In the genomic region with DNA sequence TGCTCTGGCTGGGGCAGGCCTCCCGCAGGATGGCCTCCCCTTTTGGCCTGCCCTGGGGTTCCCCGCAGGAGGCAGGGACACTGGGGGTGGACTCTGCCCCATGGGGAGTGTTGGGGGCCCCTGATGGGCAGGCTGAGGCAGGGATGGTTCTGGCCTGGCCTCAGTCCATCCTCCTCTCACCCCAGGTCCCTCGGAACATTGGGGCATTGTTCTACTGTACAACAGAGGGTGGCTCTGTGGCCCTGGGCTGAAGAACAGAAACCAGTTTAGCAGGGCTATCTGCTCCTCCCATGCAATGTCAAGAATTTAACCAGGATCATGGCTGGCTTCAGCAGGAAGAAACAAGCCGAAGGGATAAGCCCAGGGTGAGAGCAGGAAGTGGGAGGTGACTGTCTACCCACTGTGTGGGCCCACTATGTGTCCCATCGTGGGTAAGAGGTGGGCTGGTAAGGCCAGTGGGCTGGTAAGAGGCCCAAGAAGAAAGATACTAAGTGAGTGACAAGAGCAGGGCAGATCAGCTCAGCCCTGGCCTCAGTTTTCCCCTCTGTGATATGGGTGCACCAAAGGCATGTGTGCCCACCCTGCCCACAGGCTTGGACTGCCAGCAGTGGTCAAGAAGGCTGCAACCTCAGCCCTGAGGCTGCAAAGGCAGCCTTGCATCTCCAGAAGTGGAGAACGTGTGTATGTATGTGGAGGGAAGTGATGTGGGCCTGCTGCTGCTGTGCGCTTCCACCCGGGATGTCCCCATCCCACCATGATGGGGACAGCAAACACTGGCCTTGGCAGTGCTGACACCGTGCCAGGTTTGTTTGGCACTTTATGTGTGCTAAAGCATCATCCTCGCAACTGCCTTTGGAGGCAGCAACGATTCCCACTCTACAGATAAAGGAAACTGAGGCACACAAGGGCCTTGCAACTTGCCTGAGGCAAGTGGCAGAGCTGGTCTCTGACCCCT, we compare ENCODE assay signal across 1 cellular context.
TF ChIP-seq lines count a peak whose summit lies in the region.

No MANE protein-coding gene starts in this region.

TF ChIP-seq in HepG2, 621 proteins besides CTCF, POLR2A, EP300 and RAD21 (continued from another document and continues in another):
- TF ChIP-seq, protein P1, sequence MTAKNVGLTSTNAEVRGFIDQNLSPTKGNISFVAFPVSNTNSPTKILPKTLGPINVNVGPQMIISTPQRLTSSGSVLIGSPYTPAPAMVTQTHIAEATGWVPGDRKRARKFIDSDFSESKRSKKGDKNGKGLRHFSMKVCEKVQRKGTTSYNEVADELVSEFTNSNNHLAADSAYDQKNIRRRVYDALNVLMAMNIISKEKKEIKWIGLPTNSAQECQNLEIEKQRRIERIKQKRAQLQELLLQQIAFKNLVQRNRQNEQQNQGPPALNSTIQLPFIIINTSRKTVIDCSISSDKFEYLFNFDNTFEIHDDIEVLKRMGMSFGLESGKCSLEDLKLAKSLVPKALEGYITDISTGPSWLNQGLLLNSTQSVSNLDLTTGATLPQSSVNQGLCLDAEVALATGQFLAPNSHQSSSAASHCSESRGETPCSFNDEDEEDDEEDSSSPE (CRISPR knock-in tag; IDR thresholded peaks at IDR 0.05): no peak
- no peak for TF ChIP-seq SP4 (CRISPR knock-in tag; IDR thresholded peaks at IDR 0.05)
- peak; percentile 52; the same call in 1 of the 2 replicates for TF ChIP-seq ZBTB7B (CRISPR knock-in tag; IDR thresholded peaks at IDR 0.05)
- TF ChIP-seq, protein P2, sequence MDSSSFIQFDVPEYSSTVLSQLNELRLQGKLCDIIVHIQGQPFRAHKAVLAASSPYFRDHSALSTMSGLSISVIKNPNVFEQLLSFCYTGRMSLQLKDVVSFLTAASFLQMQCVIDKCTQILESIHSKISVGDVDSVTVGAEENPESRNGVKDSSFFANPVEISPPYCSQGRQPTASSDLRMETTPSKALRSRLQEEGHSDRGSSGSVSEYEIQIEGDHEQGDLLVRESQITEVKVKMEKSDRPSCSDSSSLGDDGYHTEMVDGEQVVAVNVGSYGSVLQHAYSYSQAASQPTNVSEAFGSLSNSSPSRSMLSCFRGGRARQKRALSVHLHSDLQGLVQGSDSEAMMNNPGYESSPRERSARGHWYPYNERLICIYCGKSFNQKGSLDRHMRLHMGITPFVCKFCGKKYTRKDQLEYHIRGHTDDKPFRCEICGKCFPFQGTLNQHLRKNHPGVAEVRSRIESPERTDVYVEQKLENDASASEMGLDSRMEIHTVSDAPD (CRISPR knock-in tag; IDR thresholded peaks at IDR 0.05): peak; percentile 19; the same call in 1 of the 2 replicates
- TF ChIP-seq, protein P3, sequence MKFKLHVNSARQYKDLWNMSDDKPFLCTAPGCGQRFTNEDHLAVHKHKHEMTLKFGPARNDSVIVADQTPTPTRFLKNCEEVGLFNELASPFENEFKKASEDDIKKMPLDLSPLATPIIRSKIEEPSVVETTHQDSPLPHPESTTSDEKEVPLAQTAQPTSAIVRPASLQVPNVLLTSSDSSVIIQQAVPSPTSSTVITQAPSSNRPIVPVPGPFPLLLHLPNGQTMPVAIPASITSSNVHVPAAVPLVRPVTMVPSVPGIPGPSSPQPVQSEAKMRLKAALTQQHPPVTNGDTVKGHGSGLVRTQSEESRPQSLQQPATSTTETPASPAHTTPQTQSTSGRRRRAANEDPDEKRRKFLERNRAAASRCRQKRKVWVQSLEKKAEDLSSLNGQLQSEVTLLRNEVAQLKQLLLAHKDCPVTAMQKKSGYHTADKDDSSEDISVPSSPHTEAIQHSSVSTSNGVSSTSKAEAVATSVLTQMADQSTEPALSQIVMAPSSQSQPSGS (CRISPR knock-in tag; IDR thresholded peaks at IDR 0.05): no peak
- TF ChIP-seq, protein P4, sequence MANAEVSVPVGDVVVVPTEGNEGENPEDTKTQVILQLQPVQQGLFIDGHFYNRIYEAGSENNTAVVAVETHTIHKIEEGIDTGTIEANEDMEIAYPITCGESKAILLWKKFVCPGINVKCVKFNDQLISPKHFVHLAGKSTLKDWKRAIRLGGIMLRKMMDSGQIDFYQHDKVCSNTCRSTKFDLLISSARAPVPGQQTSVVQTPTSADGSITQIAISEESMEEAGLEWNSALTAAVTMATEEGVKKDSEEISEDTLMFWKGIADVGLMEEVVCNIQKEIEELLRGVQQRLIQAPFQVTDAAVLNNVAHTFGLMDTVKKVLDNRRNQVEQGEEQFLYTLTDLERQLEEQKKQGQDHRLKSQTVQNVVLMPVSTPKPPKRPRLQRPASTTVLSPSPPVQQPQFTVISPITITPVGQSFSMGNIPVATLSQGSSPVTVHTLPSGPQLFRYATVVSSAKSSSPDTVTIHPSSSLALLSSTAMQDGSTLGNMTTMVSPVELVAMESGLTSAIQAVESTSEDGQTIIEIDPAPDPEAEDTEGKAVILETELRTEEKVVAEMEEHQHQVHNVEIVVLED (CRISPR knock-in tag; IDR thresholded peaks at IDR 0.05; ENCODE audit: borderline replicate concordance): no peak
- TF ChIP-seq ZBTB3 (CRISPR knock-in tag; IDR thresholded peaks at IDR 0.05; ENCODE audit: borderline replicate concordance, low read depth): no peak
- 0 out of 2 replicates have a peak, but pooled peaks have one; percentile 16 for TF ChIP-seq GATA4 (IDR thresholded peaks at IDR 0.05; ENCODE audit: borderline replicate concordance, low read depth)
- TF ChIP-seq, protein P5, sequence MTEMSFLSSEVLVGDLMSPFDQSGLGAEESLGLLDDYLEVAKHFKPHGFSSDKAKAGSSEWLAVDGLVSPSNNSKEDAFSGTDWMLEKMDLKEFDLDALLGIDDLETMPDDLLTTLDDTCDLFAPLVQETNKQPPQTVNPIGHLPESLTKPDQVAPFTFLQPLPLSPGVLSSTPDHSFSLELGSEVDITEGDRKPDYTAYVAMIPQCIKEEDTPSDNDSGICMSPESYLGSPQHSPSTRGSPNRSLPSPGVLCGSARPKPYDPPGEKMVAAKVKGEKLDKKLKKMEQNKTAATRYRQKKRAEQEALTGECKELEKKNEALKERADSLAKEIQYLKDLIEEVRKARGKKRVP (CRISPR knock-in tag; IDR thresholded peaks at IDR 0.05): no peak
- TF ChIP-seq ZFP36L2 (CRISPR knock-in tag; IDR thresholded peaks at IDR 0.05): no peak
- TF ChIP-seq TCF12 (IDR thresholded peaks at IDR 0.05): no peak
- TF ChIP-seq TCF12 (CRISPR knock-in tag; IDR thresholded peaks at IDR 0.05): no peak
- TF ChIP-seq MYC (CRISPR knock-in tag; IDR thresholded peaks at IDR 0.05; ENCODE audit: borderline replicate concordance): peak; percentile 41; the same call in 1 of the 2 replicates
- TF ChIP-seq, protein P6, sequence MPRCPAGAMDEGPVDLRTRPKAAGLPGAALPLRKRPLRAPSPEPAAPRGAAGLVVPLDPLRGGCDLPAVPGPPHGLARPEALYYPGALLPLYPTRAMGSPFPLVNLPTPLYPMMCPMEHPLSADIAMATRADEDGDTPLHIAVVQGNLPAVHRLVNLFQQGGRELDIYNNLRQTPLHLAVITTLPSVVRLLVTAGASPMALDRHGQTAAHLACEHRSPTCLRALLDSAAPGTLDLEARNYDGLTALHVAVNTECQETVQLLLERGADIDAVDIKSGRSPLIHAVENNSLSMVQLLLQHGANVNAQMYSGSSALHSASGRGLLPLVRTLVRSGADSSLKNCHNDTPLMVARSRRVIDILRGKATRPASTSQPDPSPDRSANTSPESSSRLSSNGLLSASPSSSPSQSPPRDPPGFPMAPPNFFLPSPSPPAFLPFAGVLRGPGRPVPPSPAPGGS (CRISPR knock-in tag; IDR thresholded peaks at IDR 0.05): peak; percentile 18; the same call in 1 of the 2 replicates
- no peak for TF ChIP-seq SATB2 (CRISPR knock-in tag; IDR thresholded peaks at IDR 0.05)
- no peak for TF ChIP-seq FOXA1 (IDR thresholded peaks at IDR 0.05)
- TF ChIP-seq FOXA1 (CRISPR knock-in tag; IDR thresholded peaks at IDR 0.05): 0 out of 2 replicates have a peak, but pooled peaks have one; percentile 8
- TF ChIP-seq SMC3 (IDR thresholded peaks at IDR 0.05; ENCODE audit: low read length): no peak
- TF ChIP-seq, protein P7, sequence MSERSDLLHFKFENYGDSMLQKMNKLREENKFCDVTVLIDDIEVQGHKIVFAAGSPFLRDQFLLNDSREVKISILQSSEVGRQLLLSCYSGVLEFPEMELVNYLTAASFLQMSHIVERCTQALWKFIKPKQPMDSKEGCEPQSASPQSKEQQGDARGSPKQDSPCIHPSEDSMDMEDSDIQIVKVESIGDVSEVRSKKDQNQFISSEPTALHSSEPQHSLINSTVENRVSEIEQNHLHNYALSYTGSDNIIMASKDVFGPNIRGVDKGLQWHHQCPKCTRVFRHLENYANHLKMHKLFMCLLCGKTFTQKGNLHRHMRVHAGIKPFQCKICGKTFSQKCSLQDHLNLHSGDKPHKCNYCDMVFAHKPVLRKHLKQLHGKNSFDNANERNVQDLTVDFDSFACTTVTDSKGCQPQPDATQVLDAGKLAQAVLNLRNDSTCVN (CRISPR knock-in tag; IDR thresholded peaks at IDR 0.05; ENCODE audit: borderline replicate concordance): no peak
- no peak for TF ChIP-seq SKI (IDR thresholded peaks at IDR 0.05; ENCODE audit: partially characterized antibody)
- 0 out of 2 replicates have a peak, but pooled peaks have one; percentile 38 for TF ChIP-seq ISL2 (CRISPR knock-in tag; IDR thresholded peaks at IDR 0.05)
- TF ChIP-seq CC2D1A (CRISPR knock-in tag; IDR thresholded peaks at IDR 0.05): no peak
- no peak for TF ChIP-seq NONO (IDR thresholded peaks at IDR 0.05)
- peak; percentile 70 for TF ChIP-seq NONO (CRISPR knock-in tag; conservative IDR thresholded peaks at IDR 0.05)
- no peak for TF ChIP-seq ATM (IDR thresholded peaks at IDR 0.05; ENCODE audit: borderline replicate concordance)
- TF ChIP-seq CAMTA2 (CRISPR knock-in tag; IDR thresholded peaks at IDR 0.05; ENCODE audit: borderline replicate concordance): no peak
- TF ChIP-seq ZSCAN21 (CRISPR knock-in tag; IDR thresholded peaks at IDR 0.05; ENCODE audit: borderline replicate concordance): no peak
- no peak for TF ChIP-seq PHB2 (IDR thresholded peaks at IDR 0.05; ENCODE audit: partially characterized antibody)
- TF ChIP-seq ARHGAP35 (CRISPR knock-in tag; IDR thresholded peaks at IDR 0.05; ENCODE audit: borderline replicate concordance): no peak
- no peak for TF ChIP-seq HIVEP1 (CRISPR knock-in tag; IDR thresholded peaks at IDR 0.05)
- TF ChIP-seq ASH2L (IDR thresholded peaks at IDR 0.05; ENCODE audit: insufficient read length, low read depth, low read length): peak; percentile 33
- TF ChIP-seq, protein P8, sequence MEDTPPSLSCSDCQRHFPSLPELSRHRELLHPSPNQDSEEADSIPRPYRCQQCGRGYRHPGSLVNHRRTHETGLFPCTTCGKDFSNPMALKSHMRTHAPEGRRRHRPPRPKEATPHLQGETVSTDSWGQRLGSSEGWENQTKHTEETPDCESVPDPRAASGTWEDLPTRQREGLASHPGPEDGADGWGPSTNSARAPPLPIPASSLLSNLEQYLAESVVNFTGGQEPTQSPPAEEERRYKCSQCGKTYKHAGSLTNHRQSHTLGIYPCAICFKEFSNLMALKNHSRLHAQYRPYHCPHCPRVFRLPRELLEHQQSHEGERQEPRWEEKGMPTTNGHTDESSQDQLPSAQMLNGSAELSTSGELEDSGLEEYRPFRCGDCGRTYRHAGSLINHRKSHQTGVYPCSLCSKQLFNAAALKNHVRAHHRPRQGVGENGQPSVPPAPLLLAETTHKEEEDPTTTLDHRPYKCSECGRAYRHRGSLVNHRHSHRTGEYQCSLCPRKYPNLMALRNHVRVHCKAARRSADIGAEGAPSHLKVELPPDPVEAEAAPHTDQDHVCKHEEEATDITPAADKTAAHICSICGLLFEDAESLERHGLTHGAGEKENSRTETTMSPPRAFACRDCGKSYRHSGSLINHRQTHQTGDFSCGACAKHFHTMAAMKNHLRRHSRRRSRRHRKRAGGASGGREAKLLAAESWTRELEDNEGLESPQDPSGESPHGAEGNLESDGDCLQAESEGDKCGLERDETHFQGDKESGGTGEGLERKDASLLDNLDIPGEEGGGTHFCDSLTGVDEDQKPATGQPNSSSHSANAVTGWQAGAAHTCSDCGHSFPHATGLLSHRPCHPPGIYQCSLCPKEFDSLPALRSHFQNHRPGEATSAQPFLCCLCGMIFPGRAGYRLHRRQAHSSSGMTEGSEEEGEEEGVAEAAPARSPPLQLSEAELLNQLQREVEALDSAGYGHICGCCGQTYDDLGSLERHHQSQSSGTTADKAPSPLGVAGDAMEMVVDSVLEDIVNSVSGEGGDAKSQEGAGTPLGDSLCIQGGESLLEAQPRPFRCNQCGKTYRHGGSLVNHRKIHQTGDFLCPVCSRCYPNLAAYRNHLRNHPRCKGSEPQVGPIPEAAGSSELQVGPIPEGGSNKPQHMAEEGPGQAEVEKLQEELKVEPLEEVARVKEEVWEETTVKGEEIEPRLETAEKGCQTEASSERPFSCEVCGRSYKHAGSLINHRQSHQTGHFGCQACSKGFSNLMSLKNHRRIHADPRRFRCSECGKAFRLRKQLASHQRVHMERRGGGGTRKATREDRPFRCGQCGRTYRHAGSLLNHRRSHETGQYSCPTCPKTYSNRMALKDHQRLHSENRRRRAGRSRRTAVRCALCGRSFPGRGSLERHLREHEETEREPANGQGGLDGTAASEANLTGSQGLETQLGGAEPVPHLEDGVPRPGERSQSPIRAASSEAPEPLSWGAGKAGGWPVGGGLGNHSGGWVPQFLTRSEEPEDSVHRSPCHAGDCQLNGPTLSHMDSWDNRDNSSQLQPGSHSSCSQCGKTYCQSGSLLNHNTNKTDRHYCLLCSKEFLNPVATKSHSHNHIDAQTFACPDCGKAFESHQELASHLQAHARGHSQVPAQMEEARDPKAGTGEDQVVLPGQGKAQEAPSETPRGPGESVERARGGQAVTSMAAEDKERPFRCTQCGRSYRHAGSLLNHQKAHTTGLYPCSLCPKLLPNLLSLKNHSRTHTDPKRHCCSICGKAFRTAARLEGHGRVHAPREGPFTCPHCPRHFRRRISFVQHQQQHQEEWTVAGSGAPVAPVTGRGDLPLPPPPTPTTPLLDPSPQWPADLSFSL (CRISPR knock-in tag; IDR thresholded peaks at IDR 0.05): no peak
- TF ChIP-seq, protein P9, sequence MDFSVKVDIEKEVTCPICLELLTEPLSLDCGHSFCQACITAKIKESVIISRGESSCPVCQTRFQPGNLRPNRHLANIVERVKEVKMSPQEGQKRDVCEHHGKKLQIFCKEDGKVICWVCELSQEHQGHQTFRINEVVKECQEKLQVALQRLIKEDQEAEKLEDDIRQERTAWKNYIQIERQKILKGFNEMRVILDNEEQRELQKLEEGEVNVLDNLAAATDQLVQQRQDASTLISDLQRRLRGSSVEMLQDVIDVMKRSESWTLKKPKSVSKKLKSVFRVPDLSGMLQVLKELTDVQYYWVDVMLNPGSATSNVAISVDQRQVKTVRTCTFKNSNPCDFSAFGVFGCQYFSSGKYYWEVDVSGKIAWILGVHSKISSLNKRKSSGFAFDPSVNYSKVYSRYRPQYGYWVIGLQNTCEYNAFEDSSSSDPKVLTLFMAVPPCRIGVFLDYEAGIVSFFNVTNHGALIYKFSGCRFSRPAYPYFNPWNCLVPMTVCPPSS (IDR thresholded peaks at IDR 0.05): no peak
- TF ChIP-seq ZNF672 (CRISPR knock-in tag; IDR thresholded peaks at IDR 0.05): no peak
- no peak for TF ChIP-seq ZFP1 (CRISPR knock-in tag; IDR thresholded peaks at IDR 0.05)
- TF ChIP-seq SMAD1 (CRISPR knock-in tag; IDR thresholded peaks at IDR 0.05; ENCODE audit: borderline replicate concordance, low read depth): no peak
- no peak for TF ChIP-seq ZFP36L1 (CRISPR knock-in tag; IDR thresholded peaks at IDR 0.05)
- TF ChIP-seq, protein P10, sequence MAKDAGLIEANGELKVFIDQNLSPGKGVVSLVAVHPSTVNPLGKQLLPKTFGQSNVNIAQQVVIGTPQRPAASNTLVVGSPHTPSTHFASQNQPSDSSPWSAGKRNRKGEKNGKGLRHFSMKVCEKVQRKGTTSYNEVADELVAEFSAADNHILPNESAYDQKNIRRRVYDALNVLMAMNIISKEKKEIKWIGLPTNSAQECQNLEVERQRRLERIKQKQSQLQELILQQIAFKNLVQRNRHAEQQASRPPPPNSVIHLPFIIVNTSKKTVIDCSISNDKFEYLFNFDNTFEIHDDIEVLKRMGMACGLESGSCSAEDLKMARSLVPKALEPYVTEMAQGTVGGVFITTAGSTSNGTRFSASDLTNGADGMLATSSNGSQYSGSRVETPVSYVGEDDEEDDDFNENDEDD (CRISPR knock-in tag; IDR thresholded peaks at IDR 0.05; ENCODE audit: borderline replicate concordance): no peak
- no peak for TF ChIP-seq MZF1 (CRISPR knock-in tag; IDR thresholded peaks at IDR 0.05; ENCODE audit: borderline replicate concordance)
